1 cellular context compared by ENCODE assay signal in genomic region chr10:96089670-96090462, GRCh38.
TF ChIP-seq lines count a peak whose summit lies in the region.

No MANE protein-coding gene starts in this region.

TF ChIP-seq in HepG2, 621 proteins besides CTCF, POLR2A, EP300 and RAD21 (continued from another document and continues in another):
- TF ChIP-seq ZNF18 (CRISPR knock-in tag; IDR thresholded peaks at IDR 0.05; ENCODE audit: insufficient replicate concordance) (peak; percentile 87), HMGXB4 (CRISPR knock-in tag; IDR thresholded peaks at IDR 0.05; ENCODE audit: borderline replicate concordance in 1 of 2, low read depth in 1 of 2) (peak; percentile 80 to 89; a peak in 3 of 4 replicates), NFE2L1 (CRISPR knock-in tag; IDR thresholded peaks at IDR 0.05; ENCODE audit: borderline replicate concordance) (no peak), SNAPC5 (CRISPR knock-in tag; IDR thresholded peaks at IDR 0.05; ENCODE audit: borderline replicate concordance) (no peak; the same call in 1 of the 2 replicates), ZNF639 (CRISPR knock-in tag; conservative IDR thresholded peaks at IDR 0.05) (peak; percentile 72), ZNF615 (CRISPR knock-in tag; IDR thresholded peaks at IDR 0.05; ENCODE audit: borderline replicate concordance) (no peak), ZNF383 (CRISPR knock-in tag; IDR thresholded peaks at IDR 0.05; ENCODE audit: borderline replicate concordance) (no peak), ZNF678 (CRISPR knock-in tag; IDR thresholded peaks at IDR 0.05) (no peak), TBX3 (IDR thresholded peaks at IDR 0.05; ENCODE audit: borderline replicate concordance) (0 out of 2 replicates have a peak, but pooled peaks have one; percentile 6), ZC3H4 (CRISPR knock-in tag; IDR thresholded peaks at IDR 0.05; ENCODE audit: borderline replicate concordance) (peak; percentile 44; the same call in 1 of the 2 replicates), HNRNPLL (IDR thresholded peaks at IDR 0.05; ENCODE audit: low read depth, low read length, poor library complexity, severe bottlenecking) (peak; percentile 40), TCF12 (IDR thresholded peaks at IDR 0.05) (no peak), TCF12 (CRISPR knock-in tag; IDR thresholded peaks at IDR 0.05) (peak; percentile 74; the same call in 1 of the 2 replicates), ZBTB39 (CRISPR knock-in tag; IDR thresholded peaks at IDR 0.05) (no peak), MTF2 (CRISPR knock-in tag; IDR thresholded peaks at IDR 0.05; ENCODE audit: borderline replicate concordance) (no peak), GLI4 (CRISPR knock-in tag; IDR thresholded peaks at IDR 0.05; ENCODE audit: borderline replicate concordance) (no peak), ZUFSP (CRISPR knock-in tag; IDR thresholded peaks at IDR 0.05; ENCODE audit: borderline replicate concordance) (no peak), EHMT2 (IDR thresholded peaks at IDR 0.05; ENCODE audit: borderline replicate concordance, low read depth, low read length) (peak; percentile 94), POGK (CRISPR knock-in tag; conservative IDR thresholded peaks at IDR 0.05) (peak; percentile 93), ZNF280D (CRISPR knock-in tag; IDR thresholded peaks at IDR 0.05) (no peak), ZNF7 (CRISPR knock-in tag; IDR thresholded peaks at IDR 0.05) (no peak), ZBTB42 (CRISPR knock-in tag; IDR thresholded peaks at IDR 0.05) (no peak), HNRNPUL1 (IDR thresholded peaks at IDR 0.05; ENCODE audit: low read depth, low read length) (no peak), ZKSCAN8 (CRISPR knock-in tag; IDR thresholded peaks at IDR 0.05; ENCODE audit: borderline replicate concordance) (peak; percentile 75; the same call in 1 of the 2 replicates), UBTF (CRISPR knock-in tag; IDR thresholded peaks at IDR 0.05) (peak; percentile 88), TOPORS (CRISPR knock-in tag; IDR thresholded peaks at IDR 0.05) (no peak), E2F5 (CRISPR knock-in tag; conservative IDR thresholded peaks at IDR 0.05) (peak; percentile 63), SMAD3 (CRISPR knock-in tag; IDR thresholded peaks at IDR 0.05) (peak; percentile 85), GMEB1 (CRISPR knock-in tag; IDR thresholded peaks at IDR 0.05; ENCODE audit: borderline replicate concordance) (peak; percentile 78), FOXK2 (IDR thresholded peaks at IDR 0.05) (no peak), ZSCAN21 (CRISPR knock-in tag; IDR thresholded peaks at IDR 0.05; ENCODE audit: borderline replicate concordance) (no peak; the same call in none of the 2 replicates), SRSF1 (optimal IDR thresholded peaks at IDR 0.05; ENCODE audit: low read depth, low read length) (peak; percentile 95), ZBTB43 (CRISPR knock-in tag; conservative IDR thresholded peaks at IDR 0.05) (no peak; the same call in 1 of the 2 replicates), JARID2 (CRISPR knock-in tag; IDR thresholded peaks at IDR 0.05; ENCODE audit: insufficient replicate concordance) (no peak), RBFOX2 (IDR thresholded peaks at IDR 0.05; ENCODE audit: low read depth, low read length) (peak; percentile 84), ZNF547 (CRISPR knock-in tag; IDR thresholded peaks at IDR 0.05) (peak; percentile 83; the same call in 1 of the 2 replicates)
